In the genomic region with DNA sequence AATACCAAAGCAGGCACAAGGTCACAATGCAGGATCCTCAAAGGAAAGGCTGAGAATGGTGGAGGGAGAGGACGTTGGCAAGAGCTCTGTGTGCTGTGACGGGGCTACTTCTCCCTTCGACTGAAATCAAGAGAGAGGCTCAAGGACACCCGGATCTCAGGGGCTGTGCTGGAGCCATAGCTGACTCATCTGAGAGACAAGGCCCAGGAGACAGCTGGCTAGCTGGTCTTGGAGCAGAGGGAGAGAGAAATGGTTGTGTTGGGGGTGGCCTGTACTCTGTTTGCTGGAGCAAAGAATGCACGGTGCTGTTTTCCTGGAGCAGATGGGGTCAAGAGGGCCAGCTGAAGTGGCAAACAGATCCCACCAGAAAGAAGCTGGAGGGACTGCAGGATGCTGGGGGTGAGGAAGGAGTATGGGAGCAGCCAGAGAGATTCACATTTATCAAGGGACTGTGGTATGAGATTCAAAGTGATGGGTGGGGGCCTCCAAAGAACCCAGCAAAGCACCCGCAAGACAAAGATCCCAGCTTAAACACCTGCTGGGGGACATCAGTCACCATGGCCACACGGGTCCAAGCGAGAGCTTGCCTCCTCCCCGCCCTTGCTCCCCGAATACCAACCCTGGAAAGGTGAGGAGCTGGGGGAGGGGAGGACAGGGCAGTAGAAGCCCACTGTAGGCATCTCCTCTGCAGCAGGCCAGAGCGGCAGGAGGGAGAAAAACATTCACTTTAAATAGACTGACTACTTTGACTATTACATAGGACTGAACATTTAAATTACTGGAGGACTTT, we compare ENCODE assay signal across 15 cellular contexts. TPM values are rescaled to one million over a fixed set of nuclear protein-coding genes. Genes with fewer than 3 reads are reported as not detected.
DNase-seq lines count a peak whose midpoint lies in the region; ATAC-seq and TF ChIP-seq lines count a peak whose summit lies in the region.
"Had no signal": no experiment of that assay in that cellular context is flagged by ENCODE, and none has a peak within 500 bp of the region (broad histone marks: within the 10 kb centered on the region; RNA-seq: fewer than 3 reads in every experiment).

No MANE protein-coding gene starts in this region.

- no peaks in the 10 kb centered on the region for H3K36me3 Mint-ChIP-seq in WTC11
- H3K36me3 Mint-ChIP-seq: activated naive CD8-positive, alpha-beta T cell treated with anti-CD3 and anti-CD28 coated beads for 36 hours; T-cell had no signal

- TF ChIP-seq CTCF in WTC11 (IDR thresholded peaks at IDR 0.05) (no peak), hepatocyte (IDR thresholded peaks at IDR 0.05; ENCODE audit: poor library complexity) (no peak), smooth muscle cell (IDR thresholded peaks at IDR 0.05; ENCODE audit: borderline replicate concordance, insufficient read depth, poor library complexity, severe bottlenecking) (no peak), colonic mucosa (IDR thresholded peaks at IDR 0.05) (no peak)

- peak; percentile 86 for ATAC-seq in WTC11
- no peak for ATAC-seq in HG02678 (IDR thresholded peaks at IDR 0.05; ENCODE audit: unreplicated experiment)
- ATAC-seq: activated CD4-positive, CD25-positive, alpha-beta regulatory T cell treated with anti-CD3 and anti-CD28 coated beads, Interleukin-2, amount 50 U/mL, for 24 hours; T-cell had no signal

- no peaks in the 10 kb centered on the region for H3K4me1 ChIP-seq in hepatocyte (ENCODE audit: insufficient read depth)
- H3K4me1 ChIP-seq in smooth muscle cell (ENCODE audit: low read depth): peaks cover 26% of the 10 kb centered on the region
- H3K4me1 ChIP-seq in colonic mucosa: no peaks in the 10 kb centered on the region

- no peak overlapping the region for H3K4me3 ChIP-seq in hepatocyte
- H3K4me3 ChIP-seq in smooth muscle cell: no peak overlapping the region
- no peak overlapping the region for H3K4me3 ChIP-seq in colonic mucosa

- H3K27me3 ChIP-seq in hepatocyte: no peaks in the 10 kb centered on the region
- no peaks in the 10 kb centered on the region for H3K27me3 ChIP-seq in smooth muscle cell (ENCODE audit: low read depth)
- H3K27me3 ChIP-seq in colonic mucosa: no peaks in the 10 kb centered on the region

- intact Hi-C loops in colonic mucosa (cut with DNase I): no loop called here

- H3K9me3 Mint-ChIP-seq in WTC11: no peaks in the 10 kb centered on the region
- H3K9me3 Mint-ChIP-seq: activated naive CD8-positive, alpha-beta T cell treated with anti-CD3 and anti-CD28 coated beads for 36 hours; T-cell had no signal

- H4K20me1 ChIP-seq in hepatocyte (ENCODE audit: insufficient read depth, poor library complexity, severe bottlenecking) (no peaks in the 10 kb centered on the region), smooth muscle cell (ENCODE audit: low read depth) (no peaks in the 10 kb centered on the region)

- H3K27ac Mint-ChIP-seq in WTC11: no peak overlapping the region
- H3K27ac Mint-ChIP-seq: activated naive CD8-positive, alpha-beta T cell treated with anti-CD3 and anti-CD28 coated beads for 36 hours; T-cell had no signal

- no peaks in the 10 kb centered on the region for H3K9me2 ChIP-seq in hepatocyte (replicated peaks; ENCODE audit: insufficient read depth)

- peaks cover 26% of the 10 kb centered on the region for H3K4me1 Mint-ChIP-seq in WTC11
- H3K4me1 Mint-ChIP-seq: activated naive CD8-positive, alpha-beta T cell treated with anti-CD3 and anti-CD28 coated beads for 36 hours; T-cell had no signal

- H3F3A ChIP-seq in smooth muscle cell (ENCODE audit: low read depth): no peaks in the 10 kb centered on the region

- no peaks in the 10 kb centered on the region for H3K27me3 Mint-ChIP-seq in WTC11 (ENCODE audit: low read depth)

- CTCF ChIA-PET in WTC11 (lab: Charles Lee): interaction anchor here (0.8 to 4.6 kb wide), 8 partner anchors 20 to 443 kb away, joined by 3 to 29 read pairs (median 3); no protein-coding TSS in a partner anchor

- H3K9ac ChIP-seq in smooth muscle cell (ENCODE audit: low read depth) (no peak overlapping the region), colonic mucosa (ENCODE audit: low read depth in 2 of 2, low read length in 2 of 2) (no peak overlapping the region)

- H3K4me3 Mint-ChIP-seq in WTC11: no peak overlapping the region
- H3K4me3 Mint-ChIP-seq: activated naive CD8-positive, alpha-beta T cell treated with anti-CD3 and anti-CD28 coated beads for 36 hours; T-cell had no signal

- 68% methylated on average over 10 of the region's 11 CpGs for WGBS in hepatocyte (ENCODE audit: low lambda C conversion rate, missing lambda C conversion rate)
- WGBS in smooth muscle cell (ENCODE audit: low lambda C conversion rate): 62% methylated on average over 11 of the region's 11 CpGs

- no peak overlapping the region for H3K4me2 ChIP-seq in hepatocyte
- H3K4me2 ChIP-seq in smooth muscle cell: peak overlapping the region; percentile 4

- H3K79me2 ChIP-seq in hepatocyte (no peaks in the 10 kb centered on the region), smooth muscle cell (ENCODE audit: low read depth) (no peaks in the 10 kb centered on the region)

- POLR2A ChIA-PET in WTC11 (lab: Charles Lee): no interaction called here

- H3K9me3 ChIP-seq in hepatocyte (ENCODE audit: low read depth) (no peaks in the 10 kb centered on the region), smooth muscle cell (replicated peaks; ENCODE audit: low read depth) (no peaks in the 10 kb centered on the region), colonic mucosa (no peaks in the 10 kb centered on the region)

- H3K27ac ChIP-seq in hepatocyte: no peak overlapping the region
- H3K27ac ChIP-seq in smooth muscle cell (ENCODE audit: low read depth): no peak overlapping the region
- no peak overlapping the region for H3K27ac ChIP-seq in colonic mucosa

- no peaks in the 10 kb centered on the region for H3K36me3 ChIP-seq in hepatocyte (replicated peaks; ENCODE audit: insufficient read depth, low read depth)
- no peaks in the 10 kb centered on the region for H3K36me3 ChIP-seq in smooth muscle cell (ENCODE audit: low read depth)
- H3K36me3 ChIP-seq in colonic mucosa: no peaks in the 10 kb centered on the region

- DNase-seq in NCI-H748 (lab: John Stamatoyannopoulos, UW; ENCODE audit: unreplicated experiment) (peak; percentile 47), NCI-H748 treated with DMSO at 0.1 percent for 48 hours (lab: John Stamatoyannopoulos, UW) (no peak), WTC11 (ENCODE audit: low spot score) (no peak), hepatocyte (ENCODE audit: low spot score) (peak; percentile 16), smooth muscle cell (lab: John Stamatoyannopoulos, UW; ENCODE audit: unreplicated experiment) (no peak), colonic mucosa (no peak), cerebellum (ENCODE audit: low spot score) (no peak)
- DNase-seq: ACHN; activated naive CD8-positive, alpha-beta T cell treated with anti-CD3 and anti-CD28 coated beads for 36 hours; erythroblast; midbrain; OCI-M1; T-cell had no signal

- H2AFZ ChIP-seq in hepatocyte (no peak overlapping the region), smooth muscle cell (ENCODE audit: low read depth) (no peak overlapping the region)

TF ChIP-seq in WTC11, 78 proteins besides CTCF, POLR2A, EP300 and RAD21:
- TF ChIP-seq JUN (CRISPR knock-in tag; IDR thresholded peaks at IDR 0.05) (no peak), ZNF121 (CRISPR knock-in tag; IDR thresholded peaks at IDR 0.05) (0 out of 2 replicates have a peak, but pooled peaks have one; percentile 25)

RNA-seq across cellular contexts. Expression of gene MAP6, which starts 40.8 kb away (rescaled TPM):
- total RNA-seq in WTC11 (2021): 0.27 to 0.90 TPM (median 0.55 TPM) in 3 replicates
- 2.2 and 3.8 TPM in 2 replicates for total RNA-seq in hepatocyte
- 4.4 and 6.4 TPM in 2 replicates for polyA plus RNA-seq in hepatocyte
- total RNA-seq in smooth muscle cell: 0.09 and 0.22 TPM in 2 replicates
- polyA plus RNA-seq in smooth muscle cell: 0.43 and 0.47 TPM in 2 replicates
- 1 to 10 TPM in 1 of 2 donors, under 1 TPM in 1; 0.79 to 2.6 TPM for total RNA-seq in colonic mucosa
- 92.6 TPM for total RNA-seq in cerebellum
- total RNA-seq: activated naive CD8-positive, alpha-beta T cell treated with anti-CD3 and anti-CD28 coated beads for 36 hours had no signal

Comparison
In these comparisons a context has a peak if more than half of its experiments do, and no peak if none do; other contexts are left out.
1. DNase-seq: peak in NCI-H748 (single experiment) and hepatocyte (single experiment); none in NCI-H748 treated with DMSO at 0.1 percent for 48 hours (single experiment), WTC11 (single experiment), smooth muscle cell (single experiment), colonic mucosa (single experiment) and cerebellum (single experiment).
2. RNA of gene MAP6, which starts 40.8 kb away (total RNA-seq): 92.6 TPM in cerebellum (single experiment); 2.2 to 3.8 TPM in hepatocyte, 0.79 to 2.6 TPM in colonic mucosa, 0.27 to 0.90 TPM in WTC11 and 0.09 to 0.22 TPM in smooth muscle cell; every median in the first group is over 10 times any median in the second.